Comparison of ENCODE assay signal across 23 cellular contexts in the genomic region with DNA sequence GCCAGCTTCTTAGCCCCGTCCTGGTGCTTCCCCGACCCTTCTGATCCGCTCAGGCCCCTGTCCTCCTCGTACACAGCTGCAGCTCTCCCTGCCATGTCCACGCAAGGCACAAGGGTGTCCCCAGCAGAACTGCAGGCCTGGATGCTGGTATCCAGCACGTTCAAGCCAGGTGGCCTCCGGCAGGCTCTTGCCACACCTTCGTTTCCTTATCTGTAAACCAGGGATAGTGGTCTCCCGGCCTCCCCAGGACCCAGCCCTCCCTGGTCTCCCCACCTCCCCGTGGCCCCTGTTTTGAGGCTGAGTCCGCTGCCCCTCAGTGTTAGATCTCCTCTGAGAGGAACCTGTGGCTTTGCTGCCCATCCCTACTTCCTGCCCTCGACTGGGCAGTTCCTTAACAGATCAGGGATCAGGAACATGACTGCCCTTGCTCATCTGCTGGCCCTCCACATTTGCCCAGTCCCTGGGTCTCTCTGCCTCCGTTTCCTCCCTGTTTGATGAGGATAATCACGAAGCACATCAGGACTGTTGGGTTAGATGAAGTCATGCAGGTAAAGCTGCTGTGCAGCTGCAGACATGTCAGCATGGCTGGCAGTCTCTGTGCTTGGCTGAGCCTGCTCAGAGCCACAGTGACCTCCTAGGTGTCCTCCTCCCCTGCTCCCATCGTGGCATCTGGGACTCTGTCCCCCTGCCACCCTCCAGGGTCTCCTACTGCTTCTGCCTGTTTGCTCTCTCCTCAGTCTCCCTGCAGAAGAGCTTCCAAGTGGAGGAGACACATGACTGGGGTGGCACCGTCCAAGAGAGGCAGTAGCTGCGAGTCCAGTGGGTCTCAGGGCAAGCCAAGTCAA. TPM values are rescaled to one million over a fixed set of nuclear protein-coding genes. Genes with fewer than 3 reads are reported as not detected.
DNase-seq lines count a peak whose midpoint lies in the region; ATAC-seq and TF ChIP-seq lines count a peak whose summit lies in the region.
"Had no signal": no experiment of that assay in that cellular context is flagged by ENCODE, and none has a peak within 500 bp of the region (broad histone marks: within the 10 kb centered on the region; RNA-seq: fewer than 3 reads in every experiment).

No MANE protein-coding gene starts in this region.

- 95 to 96% (median 95%) methylated on average over 15 to 17 of the region's 17 CpGs for WGBS in heart left ventricle, 4 donors
- 98% methylated on average over 17 of the region's 17 CpGs for WGBS in smooth muscle cell (ENCODE audit: low lambda C conversion rate)

- H3K4me2 ChIP-seq in osteoblast (ENCODE audit: insufficient read depth, low read length), result no peak overlapping the region
- no peak overlapping the region for H3K4me2 ChIP-seq in smooth muscle cell

- H3F3A ChIP-seq in smooth muscle cell (ENCODE audit: low read depth), result no peaks in the 10 kb centered on the region

- H3K9ac ChIP-seq in smooth muscle cell (ENCODE audit: low read depth), result no peak overlapping the region

- ATAC-seq in heart left ventricle, result no peak
- no peak for ATAC-seq in HG02840 (IDR thresholded peaks at IDR 0.05; ENCODE audit: low FRiP score, unreplicated experiment)

- TF ChIP-seq POLR2A in heart left ventricle (IDR thresholded peaks at IDR 0.05), result no peak

- no peak overlapping the region for H3K27ac ChIP-seq in heart left ventricle
- no peak overlapping the region for H3K27ac ChIP-seq in osteoblast (ENCODE audit: low read depth, low read length)
- no peak overlapping the region for H3K27ac ChIP-seq in smooth muscle cell (ENCODE audit: low read depth)

- H4K20me1 ChIP-seq in osteoblast (ENCODE audit: insufficient read depth, low read length) (no peaks in the 10 kb centered on the region), smooth muscle cell (ENCODE audit: low read depth) (peaks cover 12% of the 10 kb centered on the region)

- DNase-seq in cardiac septum (ENCODE audit: low spot score) (peak; percentile 59), heart left ventricle (no peak), islet precursor cell (peak; percentile 37), osteoblast (ENCODE audit: insufficient read length, low spot score, missing footprints) (peak; percentile 88), smooth muscle cell (lab: John Stamatoyannopoulos, UW; ENCODE audit: unreplicated experiment) (no peak), COLO829 (ENCODE audit: low spot score) (no peak)
- DNase-seq: DMS153, KBM-7, MV-4-11, NCI-H1105 treated with DMSO at 0.1 percent for 48 hours, NCI-H146, NCI-H1930, NCI-H2107, NCI-H524, NCI-H748 treated with DMSO at 0.1 percent for 48 hours, SIG-M5 had no signal

- H3K36me3 ChIP-seq in heart left ventricle, result peaks cover 3 to 95% (median 87%) of the 10 kb centered on the region in 9 donors
- peaks cover 43% of the 10 kb centered on the region for H3K36me3 ChIP-seq in osteoblast (ENCODE audit: insufficient read depth, low read length)
- no peaks in the 10 kb centered on the region for H3K36me3 ChIP-seq in smooth muscle cell (ENCODE audit: low read depth)

- H2AFZ ChIP-seq in osteoblast (ENCODE audit: low read length) (no peak overlapping the region), smooth muscle cell (ENCODE audit: low read depth) (no peak overlapping the region)

- H3K9me3 ChIP-seq in heart left ventricle, result no peaks in the 10 kb centered on the region
- H3K9me3 ChIP-seq in osteoblast (ENCODE audit: low read depth, low read length), result no peaks in the 10 kb centered on the region
- no peaks in the 10 kb centered on the region for H3K9me3 ChIP-seq in smooth muscle cell (replicated peaks; ENCODE audit: low read depth)

- H3K4me3 ChIP-seq in heart left ventricle, result no peak overlapping the region
- H3K4me3 ChIP-seq in osteoblast (ENCODE audit: insufficient read depth, low read length), result no peak overlapping the region
- no peak overlapping the region for H3K4me3 ChIP-seq in smooth muscle cell

- H3K4me1 ChIP-seq in heart left ventricle (no peaks in the 10 kb centered on the region), osteoblast (ENCODE audit: insufficient read depth, low read length) (no peaks in the 10 kb centered on the region), smooth muscle cell (ENCODE audit: low read depth) (no peaks in the 10 kb centered on the region)

- no peaks in the 10 kb centered on the region for H3K27me3 ChIP-seq in heart left ventricle
- H3K27me3 ChIP-seq in osteoblast (ENCODE audit: insufficient read depth, low read length), result no peaks in the 10 kb centered on the region
- H3K27me3 ChIP-seq in smooth muscle cell (ENCODE audit: low read depth), result no peaks in the 10 kb centered on the region

- no peak for TF ChIP-seq CTCF in heart left ventricle (IDR thresholded peaks at IDR 0.05)
- no peak for TF ChIP-seq CTCF in osteoblast (IDR thresholded peaks at IDR 0.05; ENCODE audit: extremely low read depth, low read depth, low read length)
- no peak for TF ChIP-seq CTCF in smooth muscle cell (IDR thresholded peaks at IDR 0.05; ENCODE audit: borderline replicate concordance, insufficient read depth, poor library complexity, severe bottlenecking)

- intact Hi-C loops in cardiac septum (cut with DNase I), result no loop called here
- intact Hi-C loops in heart left ventricle (cut with DNase I), result no loop called here

- H3K79me2 ChIP-seq in osteoblast (ENCODE audit: insufficient read depth, low read length) (no peaks in the 10 kb centered on the region), smooth muscle cell (ENCODE audit: low read depth) (peaks cover 4% of the 10 kb centered on the region)

RNA-seq across cellular contexts. Expression of a gene that starts 32.9 kb away (rescaled TPM):
- total RNA-seq in cardiac septum (22.4 TPM), heart left ventricle (10 to 100 TPM; 11.2 to 26.9 (median 14.9) TPM), osteoblast (47.4 and 50.3 TPM in 2 replicates), smooth muscle cell (28.7 and 44.3 TPM in 2 replicates)
- polyA plus RNA-seq in heart left ventricle (10 to 100 TPM; 14.0 to 19.4 TPM), smooth muscle cell (42.1 and 53.4 TPM in 2 replicates)

RNA-seq across cellular contexts. Expression of a gene that starts 33.0 kb away (rescaled TPM):
- total RNA-seq in cardiac septum, result 14.9 TPM
- 10 to 100 TPM in 7 of 9 donors, 1 to 10 TPM in 2; 5.5 to 20.3 (median 12.5) TPM for total RNA-seq in heart left ventricle
- 1 to 10 TPM; 8.0 to 8.2 TPM for polyA plus RNA-seq in heart left ventricle
- total RNA-seq in osteoblast, result 12.1 and 17.4 TPM in 2 replicates
- total RNA-seq in smooth muscle cell, result 21.8 and 37.1 TPM in 2 replicates
- polyA plus RNA-seq in smooth muscle cell, result 14.9 and 25.5 TPM in 2 replicates

RNA-seq across cellular contexts. Expression of a gene that starts 44.2 kb away (rescaled TPM):
- total RNA-seq in cardiac septum (not detected), heart left ventricle (not detected), osteoblast (not detected in 2 replicates), smooth muscle cell (not detected in 2 replicates)
- polyA plus RNA-seq in heart left ventricle (not detected), smooth muscle cell (not detected in 2 replicates)
- total RNA-seq: A172, HepG2, HT1080, LHCN-M2, MCF 10A had no signal
- polyA plus RNA-seq: BJ, HepG2 had no signal

Comparison
In these comparisons a context has a peak if more than half of its experiments do, and no peak if none do; other contexts are left out.
1. DNase-seq: peak in cardiac septum (single experiment), islet precursor cell (single experiment) and osteoblast (single experiment); none in heart left ventricle (0 of 5), smooth muscle cell (single experiment) and COLO829 (single experiment).